In the genomic region with DNA sequence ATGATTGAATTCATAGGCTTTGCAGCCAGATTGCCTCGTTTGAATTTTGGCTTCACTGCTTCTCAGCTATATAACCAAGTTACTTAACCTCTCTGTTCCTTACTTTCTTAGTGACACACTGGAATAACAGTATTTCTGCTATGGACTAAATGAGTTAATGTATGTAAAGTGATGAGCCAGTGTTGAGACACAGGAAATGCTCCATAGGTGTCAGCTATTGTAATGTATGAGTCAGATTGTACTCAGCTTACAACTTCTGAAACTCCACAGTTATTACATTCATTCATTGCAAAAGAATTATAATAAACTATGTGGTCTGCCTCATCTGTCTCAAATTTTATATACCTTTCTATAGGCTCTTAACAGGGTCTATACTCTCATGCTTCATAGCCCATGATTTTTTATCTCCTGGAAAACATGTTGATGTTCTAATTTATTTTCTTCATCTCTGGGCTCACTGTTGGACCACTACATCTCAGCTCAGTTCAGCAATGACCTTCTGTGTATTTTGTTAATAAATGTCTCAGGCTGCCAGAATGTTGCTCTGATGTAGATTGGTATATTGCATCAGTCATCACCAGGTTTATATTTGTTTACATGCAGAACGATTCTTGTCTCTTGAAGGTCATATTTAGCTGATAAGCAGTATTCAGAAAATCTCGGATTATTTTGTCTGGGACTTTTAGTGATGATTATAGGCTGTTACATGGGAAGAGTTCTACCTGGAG, we compare ENCODE assay signal across 11 cellular contexts.
DNase-seq lines count a peak whose midpoint lies in the region; ATAC-seq, FAIRE-seq and TF ChIP-seq lines count a peak whose summit lies in the region.
"Had no signal": no experiment of that assay in that cellular context is flagged by ENCODE, and none has a peak within 500 bp of the region (broad histone marks: within the 10 kb centered on the region; RNA-seq: fewer than 3 reads in every experiment).

No MANE protein-coding gene starts in this region.

- H3K27ac ChIP-seq in astrocyte (ENCODE audit: low read depth, low read length) (peak overlapping the region; percentile 63), vagina (no peak overlapping the region), MM.1S (ENCODE audit: low read length) (no peak overlapping the region)

- H3K9me3 Mint-ChIP-seq in activated T-cell treated with anti-CD3 and anti-CD28 coated beads, Interleukin-2, amount 50 U/mL, for 72 hours: peaks cover 3 to 5% of the 10 kb centered on the region in 2 donors
- peaks cover 5% of the 10 kb centered on the region for H3K9me3 Mint-ChIP-seq in astrocyte (ENCODE audit: unreplicated experiment)
- H3K9me3 Mint-ChIP-seq: IgD-negative memory B cell had no signal

- H3K27me3 Mint-ChIP-seq in activated T-cell treated with anti-CD3 and anti-CD28 coated beads, Interleukin-2, amount 50 U/mL, for 72 hours (ENCODE audit: low read depth): peaks cover 23% of the 10 kb centered on the region
- H3K27me3 Mint-ChIP-seq in astrocyte (ENCODE audit: low read depth, unreplicated experiment): no peaks in the 10 kb centered on the region
- H3K27me3 Mint-ChIP-seq: IgD-negative memory B cell had no signal

- H2AFZ ChIP-seq in astrocyte (ENCODE audit: low read depth, low read length): no peak overlapping the region
- no peak overlapping the region for H2AFZ ChIP-seq in MM.1S (ENCODE audit: low read length)

- H3K4me1 Mint-ChIP-seq in activated T-cell treated with anti-CD3 and anti-CD28 coated beads, Interleukin-2, amount 50 U/mL, for 72 hours (ENCODE audit: low read depth): peaks cover 50% of the 10 kb centered on the region
- peaks cover 37% of the 10 kb centered on the region for H3K4me1 Mint-ChIP-seq in astrocyte (ENCODE audit: low read depth, unreplicated experiment)

- no peak for TF ChIP-seq POLR2A in vagina (IDR thresholded peaks at IDR 0.05)

- intact Hi-C loops in vagina (cut with DNase I): no loop called here

- DNase-seq in activated T-cell treated with anti-CD3 and anti-CD28 coated beads, Interleukin-2, amount 50 U/mL, for 72 hours: no peak
- no peak for DNase-seq in activated T-cell treated with anti-CD3 and anti-CD28 coated beads, Interleukin-2, amount 50 U/mL, for 48 hours
- peak; percentile 68 for DNase-seq in astrocyte (ENCODE audit: low read depth)
- no peak for DNase-seq in stimulated activated naive CD8-positive, alpha-beta T cell treated with anti-CD3 and anti-CD28 coated beads, Interleukin-15, Interleukin-2, amounts not matched to agents 100 U/mL and 50 U/mL, for 24 hours
- no peak for DNase-seq in vagina (ENCODE audit: extremely low spot score in 2 of 2)
- no peak for DNase-seq in NCI-H1417 (lab: John Stamatoyannopoulos, UW)
- DNase-seq in MM.1S: no peak
- DNase-seq: Caco-2 had no signal

- peak overlapping the region; percentile 28 for H3K9ac ChIP-seq in astrocyte (ENCODE audit: low read length)
- H3K9ac ChIP-seq in MM.1S (ENCODE audit: low read length): no peak overlapping the region

- H3K4me2 ChIP-seq in astrocyte (ENCODE audit: low read length) (peak overlapping the region; percentile 52), MM.1S (ENCODE audit: low read depth, low read length) (no peak overlapping the region)

- H3K36me3 Mint-ChIP-seq in activated T-cell treated with anti-CD3 and anti-CD28 coated beads, Interleukin-2, amount 50 U/mL, for 72 hours (ENCODE audit: insufficient read depth in 2 of 2): peaks cover 3 to 4% of the 10 kb centered on the region in 2 donors
- peaks cover 12% of the 10 kb centered on the region for H3K36me3 Mint-ChIP-seq in astrocyte (ENCODE audit: low read depth, unreplicated experiment)

- ATAC-seq in activated T-cell treated with anti-CD3 and anti-CD28 coated beads, Interleukin-2, amount 50 U/mL, for 72 hours (replicated peaks in 1 of 2): peak; percentile 91 to 93
- peak; percentile 60 for ATAC-seq in HG03439 (IDR thresholded peaks at IDR 0.05; ENCODE audit: unreplicated experiment)
- ATAC-seq in stimulated activated naive CD8-positive, alpha-beta T cell treated with anti-CD3 and anti-CD28 coated beads, Interleukin-15, Interleukin-2, amounts not matched to agents 100 U/mL and 50 U/mL, for 24 hours: peak; percentile 91

- H3K4me3 Mint-ChIP-seq in activated T-cell treated with anti-CD3 and anti-CD28 coated beads, Interleukin-2, amount 50 U/mL, for 72 hours: peak overlapping the region in 1 of 2 donors; percentile 28
- no peak overlapping the region for H3K4me3 Mint-ChIP-seq in astrocyte (ENCODE audit: unreplicated experiment)
- H3K4me3 Mint-ChIP-seq: IgD-negative memory B cell had no signal

- TF ChIP-seq CTCF in astrocyte (IDR thresholded peaks at IDR 0.05; ENCODE audit: insufficient read depth, low read depth, low read length) (no peak), vagina (IDR thresholded peaks at IDR 0.05) (no peak), MM.1S (IDR thresholded peaks at IDR 0.05; ENCODE audit: low read length) (no peak)

- H3K9me2 ChIP-seq in MM.1S (replicated peaks; ENCODE audit: insufficient read depth, low read length): no peaks in the 10 kb centered on the region

- H3K4me1 ChIP-seq in astrocyte (ENCODE audit: insufficient read depth, low read length) (peaks cover 35% of the 10 kb centered on the region), vagina (peaks cover 27% of the 10 kb centered on the region), MM.1S (ENCODE audit: low read length) (no peaks in the 10 kb centered on the region)
- H3K4me1 ChIP-seq: Caco-2 had no signal

- no peaks in the 10 kb centered on the region for H3K36me3 ChIP-seq in astrocyte (ENCODE audit: insufficient read depth, low read length)
- H3K36me3 ChIP-seq in vagina: no peaks in the 10 kb centered on the region
- H3K36me3 ChIP-seq in MM.1S (replicated peaks; ENCODE audit: insufficient read depth, low read length): no peaks in the 10 kb centered on the region

- no peaks in the 10 kb centered on the region for H3K9me3 ChIP-seq in astrocyte (ENCODE audit: insufficient read depth, low read depth, low read length)
- no peaks in the 10 kb centered on the region for H3K9me3 ChIP-seq in vagina
- H3K9me3 ChIP-seq in MM.1S (replicated peaks; ENCODE audit: insufficient read depth, low read length): no peaks in the 10 kb centered on the region
- H3K9me3 ChIP-seq: Caco-2 had no signal

- H3F3A ChIP-seq in MM.1S (ENCODE audit: insufficient read depth, low read length): no peaks in the 10 kb centered on the region

- H3K27ac Mint-ChIP-seq in activated T-cell treated with anti-CD3 and anti-CD28 coated beads, Interleukin-2, amount 50 U/mL, for 72 hours: peak overlapping the region; percentile 8
- peak overlapping the region; percentile 36 for H3K27ac Mint-ChIP-seq in astrocyte (ENCODE audit: unreplicated experiment)
- H3K27ac Mint-ChIP-seq: IgD-negative memory B cell had no signal

- H3K79me2 ChIP-seq in astrocyte (ENCODE audit: insufficient read depth, low read length): peaks cover 40% of the 10 kb centered on the region
- no peaks in the 10 kb centered on the region for H3K79me2 ChIP-seq in MM.1S (ENCODE audit: low read length)

- peak; percentile 95 for FAIRE-seq in astrocyte (lab: Jason Lieb, UNC)
- FAIRE-seq: islet of Langerhans had no signal

- H4K20me1 ChIP-seq in astrocyte (ENCODE audit: insufficient read depth, low read length) (no peaks in the 10 kb centered on the region), MM.1S (ENCODE audit: insufficient read depth, low read length) (no peaks in the 10 kb centered on the region)

- H3K27me3 ChIP-seq in astrocyte (ENCODE audit: insufficient read depth, low read length) (no peaks in the 10 kb centered on the region), vagina (no peaks in the 10 kb centered on the region), MM.1S (replicated peaks; ENCODE audit: insufficient read depth, low read length) (no peaks in the 10 kb centered on the region)

- H3K4me3 ChIP-seq in astrocyte (ENCODE audit: insufficient read depth, low read depth, low read length): no peak overlapping the region
- H3K4me3 ChIP-seq in vagina: no peak overlapping the region
- no peak overlapping the region for H3K4me3 ChIP-seq in MM.1S (ENCODE audit: low read length)
